In the genomic region with DNA sequence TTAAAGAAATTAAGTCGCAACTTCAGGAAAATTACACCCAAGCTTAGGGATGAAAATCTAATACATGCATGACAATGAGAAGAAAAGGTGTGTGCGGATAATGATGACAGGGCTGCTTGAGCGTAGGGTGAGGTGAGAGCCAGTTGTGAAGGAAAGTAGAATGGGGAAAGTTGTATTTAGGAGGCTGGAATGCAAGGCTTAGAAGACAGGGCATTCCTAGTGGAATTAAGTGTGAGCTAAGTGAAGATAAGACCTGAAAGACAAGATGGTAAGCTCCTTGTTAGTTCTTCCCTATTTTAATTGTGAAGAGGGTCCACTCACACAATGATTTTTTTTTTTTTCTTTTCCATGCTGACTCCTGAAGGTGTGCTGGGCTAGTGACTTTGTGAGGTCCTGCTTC, we compare ENCODE assay signal across 31 cellular contexts.
"Had no signal": no experiment of that assay in that cellular context is flagged by ENCODE, and none has a peak within 500 bp of the region (broad histone marks: within the 10 kb centered on the region; RNA-seq: fewer than 3 reads in every experiment).

No MANE protein-coding gene starts in this region.

- H3K9me3 ChIP-seq: adrenal gland, body of pancreas, breast epithelium had no signal

- H3K27me3 ChIP-seq: adrenal gland, body of pancreas, brain microvascular endothelial cell had no signal

- H3K27ac Mint-ChIP-seq: activated B cell treated with CpG ODN at 0.5 μM for 24 hours; activated CD4-positive, alpha-beta memory T cell treated with anti-CD3 and anti-CD28 coated beads, Interleukin-2, amount 10 ng/mL, durations not matched to agents 7 days and 5 days; activated CD4-positive, alpha-beta T cell treated with anti-CD3 and anti-CD28 coated beads for 36 hours; activated CD4-positive, alpha-beta T cell treated with anti-CD3 and anti-CD28 coated beads, Interleukin-2, amount 10 ng/mL, durations not matched to agents 7 days and 5 days; activated CD8-positive, alpha-beta memory T cell treated with anti-CD3 and anti-CD28 coated beads, Interleukin-2, amount 10 ng/mL, durations not matched to agents 7 days and 5 days; activated CD8-positive, alpha-beta T cell treated with anti-CD3 and anti-CD28 coated beads, Interleukin-2, amount 10 ng/mL, durations not matched to agents 7 days and 5 days; activated naive CD4-positive, alpha-beta T cell treated with anti-CD3 and anti-CD28 coated beads, Interleukin-2, amount 10 ng/mL, durations not matched to agents 7 days and 5 days; activated naive CD4-positive, alpha-beta T cell treated with anti-CD3 and anti-CD28 coated beads, Interleukin-2, amount 50 U/mL, for 24 hours; activated naive CD8-positive, alpha-beta T cell; activated naive CD8-positive, alpha-beta T cell treated with anti-CD3 and anti-CD28 coated beads, Interleukin-2, amount 10 ng/mL, durations not matched to agents 7 days and 5 days; activated T-cell treated with anti-CD3 and anti-CD28 coated beads, Interleukin-2, amount 50 U/mL, for 24 hours; activated T-helper 2 cell treated with anti-CD3 and anti-CD28 coated beads, Interferon-gamma antibody, Interleukin-2, Interleukin-4, amounts not matched to agents 10 μg/mL and 5 μg/mL and 100 μg/mL, durations not matched to agents 14 hours and 24 hours and 36 hours; T-cell; T-helper 17 cell had no signal

- H3K36me3 Mint-ChIP-seq: activated CD8-positive, alpha-beta memory T cell treated with anti-CD3 and anti-CD28 coated beads, Interleukin-2, amount 10 ng/mL, durations not matched to agents 7 days and 5 days; activated naive CD4-positive, alpha-beta T cell treated with anti-CD3 and anti-CD28 coated beads, Interleukin-2, amount 10 ng/mL, durations not matched to agents 7 days and 5 days; activated naive CD4-positive, alpha-beta T cell treated with anti-CD3 and anti-CD28 coated beads, Interleukin-2, amount 50 U/mL, for 24 hours; activated naive CD8-positive, alpha-beta T cell; activated naive CD8-positive, alpha-beta T cell treated with anti-CD3 and anti-CD28 coated beads, Interleukin-2, amount 10 ng/mL, durations not matched to agents 7 days and 5 days; T-cell had no signal

- ATAC-seq: activated CD4-positive, alpha-beta T cell treated with anti-CD3 and anti-CD28 coated beads for 36 hours; activated CD8-positive, alpha-beta memory T cell treated with anti-CD3 and anti-CD28 coated beads, Interleukin-2, amount 10 ng/mL, durations not matched to agents 7 days and 5 days; activated CD8-positive, alpha-beta T cell treated with anti-CD3 and anti-CD28 coated beads, Interleukin-2, amount 10 ng/mL, durations not matched to agents 7 days and 5 days; body of pancreas; T-cell; T-helper 17 cell had no signal

- H3K4me1 Mint-ChIP-seq: activated B cell treated with CpG ODN at 0.5 μM for 24 hours; activated CD4-positive, alpha-beta memory T cell treated with anti-CD3 and anti-CD28 coated beads, Interleukin-2, amount 10 ng/mL, durations not matched to agents 7 days and 5 days; activated CD4-positive, alpha-beta T cell treated with anti-CD3 and anti-CD28 coated beads for 36 hours; activated CD4-positive, alpha-beta T cell treated with anti-CD3 and anti-CD28 coated beads, Interleukin-2, amount 10 ng/mL, durations not matched to agents 7 days and 5 days; activated CD8-positive, alpha-beta memory T cell treated with anti-CD3 and anti-CD28 coated beads, Interleukin-2, amount 10 ng/mL, durations not matched to agents 7 days and 5 days; activated naive CD4-positive, alpha-beta T cell treated with anti-CD3 and anti-CD28 coated beads, Interleukin-2, amount 10 ng/mL, durations not matched to agents 7 days and 5 days; activated naive CD4-positive, alpha-beta T cell treated with anti-CD3 and anti-CD28 coated beads, Interleukin-2, amount 50 U/mL, for 24 hours; activated naive CD8-positive, alpha-beta T cell treated with anti-CD3 and anti-CD28 coated beads, Interleukin-2, amount 10 ng/mL, durations not matched to agents 7 days and 5 days; T-cell; T-helper 17 cell had no signal

- DNase-seq: activated B cell treated with CpG ODN at 0.5 μM for 24 hours; activated CD4-positive, alpha-beta memory T cell treated with anti-CD3 and anti-CD28 coated beads, Interleukin-2, amount 10 ng/mL, durations not matched to agents 7 days and 5 days; activated CD4-positive, alpha-beta T cell treated with anti-CD3 and anti-CD28 coated beads for 1 hour; activated CD4-positive, alpha-beta T cell treated with anti-CD3 and anti-CD28 coated beads for 36 hours; activated CD4-positive, alpha-beta T cell treated with anti-CD3 and anti-CD28 coated beads for 48 hours; activated CD4-positive, alpha-beta T cell treated with anti-CD3 and anti-CD28 coated beads, Interleukin-2, amount 10 ng/mL, durations not matched to agents 7 days and 5 days; activated CD4-positive, alpha-beta T cell treated with anti-CD3 and anti-CD28 coated beads, Interleukin-2, amount 50 U/mL, for 48 hours; activated CD8-positive, alpha-beta memory T cell treated with anti-CD3 and anti-CD28 coated beads for 24 hours; activated CD8-positive, alpha-beta memory T cell treated with anti-CD3 and anti-CD28 coated beads, Interleukin-2, amount 10 ng/mL, durations not matched to agents 7 days and 5 days; activated CD8-positive, alpha-beta memory T cell treated with anti-CD3 and anti-CD28 coated beads, Interleukin-2, amount 50 U/mL, for 48 hours; activated CD8-positive, alpha-beta T cell treated with anti-CD3 and anti-CD28 coated beads, Interleukin-2, amount 10 ng/mL, durations not matched to agents 7 days and 5 days; activated effector memory CD4-positive, alpha-beta T cell treated with Interleukin-2 at 50 U/mL for 16 hours; activated gamma-delta T cell; activated naive CD4-positive, alpha-beta T cell treated with anti-CD3 and anti-CD28 coated beads, Interleukin-2, amount 10 ng/mL, durations not matched to agents 7 days and 5 days; activated naive CD4-positive, alpha-beta T cell treated with Interleukin-2 at 50 U/mL for 16 hours; activated naive CD8-positive, alpha-beta T cell treated with anti-CD3 and anti-CD28 coated beads, Interleukin-2, amount 10 ng/mL, durations not matched to agents 7 days and 5 days; activated T-cell treated with anti-CD3 and anti-CD28 coated beads, Interleukin-2, amount 50 U/mL, for 24 hours; activated T-cell treated with anti-CD3 and anti-CD28 coated beads, Interleukin-2, amount 50 U/mL, for 48 hours; adrenal gland; amniotic stem cell; aorta; body of pancreas; brain microvascular endothelial cell; central memory CD4-positive, alpha-beta T cell; T-cell; T-helper 17 cell had no signal

- H3K27ac ChIP-seq: adrenal gland, body of pancreas, brain microvascular endothelial cell, breast epithelium, VCaP had no signal

- H3K27me3 Mint-ChIP-seq: activated B cell treated with CpG ODN at 0.5 μM for 24 hours; activated CD4-positive, alpha-beta memory T cell treated with anti-CD3 and anti-CD28 coated beads, Interleukin-2, amount 10 ng/mL, durations not matched to agents 7 days and 5 days; activated CD4-positive, alpha-beta T cell treated with anti-CD3 and anti-CD28 coated beads for 36 hours; activated CD4-positive, alpha-beta T cell treated with anti-CD3 and anti-CD28 coated beads, Interleukin-2, amount 10 ng/mL, durations not matched to agents 7 days and 5 days; activated CD8-positive, alpha-beta memory T cell treated with anti-CD3 and anti-CD28 coated beads, Interleukin-2, amount 10 ng/mL, durations not matched to agents 7 days and 5 days; activated naive CD4-positive, alpha-beta T cell treated with anti-CD3 and anti-CD28 coated beads, Interleukin-2, amount 10 ng/mL, durations not matched to agents 7 days and 5 days; activated naive CD4-positive, alpha-beta T cell treated with anti-CD3 and anti-CD28 coated beads, Interleukin-2, amount 50 U/mL, for 24 hours; activated naive CD8-positive, alpha-beta T cell; activated naive CD8-positive, alpha-beta T cell treated with anti-CD3 and anti-CD28 coated beads, Interleukin-2, amount 10 ng/mL, durations not matched to agents 7 days and 5 days; activated T-cell treated with anti-CD3 and anti-CD28 coated beads, Interleukin-2, amount 50 U/mL, for 24 hours; T-cell; T-helper 17 cell had no signal

- H3K4me3 ChIP-seq: adrenal gland, body of pancreas, breast epithelium had no signal

- H3K36me3 ChIP-seq: adrenal gland, brain microvascular endothelial cell, breast epithelium had no signal

- H3K4me3 Mint-ChIP-seq: activated B cell treated with CpG ODN at 0.5 μM for 24 hours; activated CD4-positive, alpha-beta memory T cell treated with anti-CD3 and anti-CD28 coated beads, Interleukin-2, amount 10 ng/mL, durations not matched to agents 7 days and 5 days; activated CD4-positive, alpha-beta T cell treated with anti-CD3 and anti-CD28 coated beads for 36 hours; activated CD4-positive, alpha-beta T cell treated with anti-CD3 and anti-CD28 coated beads, Interleukin-2, amount 10 ng/mL, durations not matched to agents 7 days and 5 days; activated CD8-positive, alpha-beta memory T cell treated with anti-CD3 and anti-CD28 coated beads, Interleukin-2, amount 10 ng/mL, durations not matched to agents 7 days and 5 days; activated CD8-positive, alpha-beta T cell treated with anti-CD3 and anti-CD28 coated beads, Interleukin-2, amount 10 ng/mL, durations not matched to agents 7 days and 5 days; activated naive CD4-positive, alpha-beta T cell treated with anti-CD3 and anti-CD28 coated beads, Interleukin-2, amount 10 ng/mL, durations not matched to agents 7 days and 5 days; activated naive CD4-positive, alpha-beta T cell treated with anti-CD3 and anti-CD28 coated beads, Interleukin-2, amount 50 U/mL, for 24 hours; activated naive CD8-positive, alpha-beta T cell; activated naive CD8-positive, alpha-beta T cell treated with anti-CD3 and anti-CD28 coated beads, Interleukin-2, amount 10 ng/mL, durations not matched to agents 7 days and 5 days; activated T-cell treated with anti-CD3 and anti-CD28 coated beads, Interleukin-2, amount 50 U/mL, for 24 hours; T-cell; T-helper 17 cell had no signal

- H3K4me1 ChIP-seq: adrenal gland, body of pancreas, breast epithelium had no signal
